Comparison of ENCODE assay signal across 25 cellular contexts in genomic region chr3:88033806-88034205, GRCh38. TPM values are rescaled to one million over a fixed set of nuclear protein-coding genes. Genes with fewer than 3 reads are reported as not detected.
DNase-seq lines count a peak whose midpoint lies in the region; ATAC-seq, FAIRE-seq and TF ChIP-seq lines count a peak whose summit lies in the region.
"Had no signal": no experiment of that assay in that cellular context is flagged by ENCODE, and none has a peak within 500 bp of the region (broad histone marks: within the 10 kb centered on the region; RNA-seq: fewer than 3 reads in every experiment).

No MANE protein-coding gene starts in this region.

- H3K9me2 ChIP-seq in PC-3 (replicated peaks; ENCODE audit: low read length), result no peaks in the 10 kb centered on the region

- H3K4me1 ChIP-seq in ACC112 (ENCODE audit: control insufficient read depth, insufficient read depth, low read length, unreplicated experiment) (peaks cover 17% of the 10 kb centered on the region), PC-3 (ENCODE audit: insufficient read depth, low read length) (peaks cover 9% of the 10 kb centered on the region), keratinocyte (ENCODE audit: control insufficient read depth, extremely low read depth, insufficient read depth, low read length) (peaks cover 7% of the 10 kb centered on the region), mammary epithelial cell (ENCODE audit: insufficient read depth, low read length) (peaks cover under 1% of the 10 kb centered on the region), endodermal cell (ENCODE audit: control insufficient read depth, insufficient read depth, low read length) (no peaks in the 10 kb centered on the region)
- H3K4me1 ChIP-seq: lower lobe of right lung had no signal

- CTCF ChIA-PET in PC-3 (lab: Charles Lee) (no interaction called here), mammary epithelial cell (lab: Charles Lee; ENCODE audit: low non-redundant PET) (no interaction called here)

- WGBS in mammary epithelial cell (ENCODE audit: low coverage, missing lambda C conversion rate), result 58% methylated on average over 2 of the region's 2 CpGs
- 86% methylated on average over 2 of the region's 2 CpGs; no CpG with 5 or more reads in 1 of the 2 experiments for WGBS in endodermal cell (ENCODE audit: insufficient coverage in 1 of 2, insufficient read length in 1 of 2), 2 experiments

- H4K20me1 ChIP-seq in PC-3 (ENCODE audit: low read length) (no peaks in the 10 kb centered on the region), keratinocyte (ENCODE audit: control insufficient read depth, extremely low read depth, insufficient read depth, low read length) (no peaks in the 10 kb centered on the region), mammary epithelial cell (ENCODE audit: insufficient read depth, low read length) (no peaks in the 10 kb centered on the region)
- H4K20me1 ChIP-seq: BLaER1 treated with 17β-estradiol and CSF1 and Interleukin-3, amounts not matched to agents 10 nM and 100 nM had no signal

- H3K4me1 Mint-ChIP-seq in endodermal cell, result peaks cover 5% of the 10 kb centered on the region

- H2AFZ ChIP-seq in ACC112 (ENCODE audit: low read length, unreplicated experiment) (peak overlapping the region; percentile 95), PC-3 (ENCODE audit: low read length) (0 out of 2 replicates have a peak overlapping the region, but pooled peaks have one; percentile 4), keratinocyte (ENCODE audit: control insufficient read depth, low read length) (peak overlapping the region; percentile 56), mammary epithelial cell (ENCODE audit: low read depth, low read length) (no peak overlapping the region)

- TF ChIP-seq POLR2A in GM12891 (IDR thresholded peaks at IDR 0.05; ENCODE audit: low read depth, low read length), result no peak

- H3F3A ChIP-seq in PC-3 (ENCODE audit: low read length, unreplicated experiment), result no peaks in the 10 kb centered on the region

- no peak overlapping the region for H3K4me3 ChIP-seq in ACC112 (ENCODE audit: low read depth, low read length)
- H3K4me3 ChIP-seq in PC-3 (ENCODE audit: low read length), result no peak overlapping the region
- no peak overlapping the region for H3K4me3 ChIP-seq in keratinocyte (ENCODE audit: control insufficient read depth in 2 of 3, extremely low read depth in 1 of 3, insufficient read depth in 2 of 3, low read depth in 1 of 3, low read length in 3 of 3)
- H3K4me3 ChIP-seq in mammary epithelial cell (replicated peaks in 1 of 3; ENCODE audit: insufficient read depth in 1 of 3, low read depth in 2 of 3, low read length in 3 of 3), result no peak overlapping the region
- H3K4me3 ChIP-seq in endodermal cell (ENCODE audit: low read length), result no peak overlapping the region
- H3K4me3 ChIP-seq: BLaER1 treated with 17β-estradiol and CSF1 and Interleukin-3, amounts not matched to agents 10 nM and 100 nM; heart left ventricle; lower lobe of right lung; mucosa of descending colon; transverse colon had no signal

- H3K79me2 ChIP-seq in ACC112 (ENCODE audit: control insufficient read depth, insufficient read depth, low read length, unreplicated experiment), result no peaks in the 10 kb centered on the region
- no peaks in the 10 kb centered on the region for H3K79me2 ChIP-seq in PC-3 (ENCODE audit: low read length)
- no peaks in the 10 kb centered on the region for H3K79me2 ChIP-seq in keratinocyte (ENCODE audit: control insufficient read depth, insufficient read depth, low read length)
- H3K79me2 ChIP-seq in mammary epithelial cell (ENCODE audit: insufficient read depth, low read length), result no peaks in the 10 kb centered on the region

- no peak overlapping the region for H3K4me3 Mint-ChIP-seq in endodermal cell
- H3K4me3 Mint-ChIP-seq: activated T-cell treated with anti-CD3 and anti-CD28 coated beads, Interleukin-2, amount 50 U/mL, for 4 hours had no signal

- in situ Hi-C loops in mammary epithelial cell (cut with MboI; ENCODE audit: low sequenced_read_pairs in 2 of 2), result no loop called here

- H3K27ac ChIP-seq in ACC112 (ENCODE audit: low read depth, low read length) (no peak overlapping the region), PC-3 (ENCODE audit: low read length) (no peak overlapping the region), keratinocyte (ENCODE audit: control insufficient read depth, insufficient read depth, low read length) (no peak overlapping the region), mammary epithelial cell (ENCODE audit: insufficient read depth, low read depth, low read length) (no peak overlapping the region), endodermal cell (ENCODE audit: low read depth, low read length) (no peak overlapping the region)
- H3K27ac ChIP-seq: BLaER1 treated with 17β-estradiol and CSF1 and Interleukin-3, amounts not matched to agents 10 nM and 100 nM; brain microvascular endothelial cell; heart left ventricle; lower lobe of right lung; transverse colon; WERI-Rb-1 had no signal

- POLR2A ChIA-PET in PC-3 (lab: Charles Lee; ENCODE audit: unreplicated experiment), result no interaction called here

- H3K36me3 ChIP-seq in ACC112 (ENCODE audit: insufficient read depth, low read length) (no peaks in the 10 kb centered on the region), PC-3 (ENCODE audit: low read depth, low read length) (no peaks in the 10 kb centered on the region), keratinocyte (ENCODE audit: control insufficient read depth in 2 of 2, extremely low read depth in 1 of 2, insufficient read depth in 2 of 2, low read length in 2 of 2) (no peaks in the 10 kb centered on the region), mammary epithelial cell (ENCODE audit: insufficient read depth, low read length) (no peaks in the 10 kb centered on the region), endodermal cell (ENCODE audit: control insufficient read depth, insufficient read depth, low read length) (no peaks in the 10 kb centered on the region)
- H3K36me3 ChIP-seq: BLaER1 treated with 17β-estradiol and CSF1 and Interleukin-3, amounts not matched to agents 10 nM and 100 nM; brain microvascular endothelial cell; heart left ventricle; lower lobe of right lung; transverse colon; WERI-Rb-1 had no signal

- no peaks in the 10 kb centered on the region for H3K9me1 ChIP-seq in keratinocyte (ENCODE audit: control insufficient read depth, extremely low read depth, insufficient read depth, low read length)

- TF ChIP-seq CTCF in PC-3 (conservative IDR thresholded peaks at IDR 0.05; ENCODE audit: low read depth, low read length) (no peak), keratinocyte (optimal IDR thresholded peaks at IDR 0.05 in 1 of 3, IDR thresholded peaks at IDR 0.05 in 1 of 3, conservative IDR thresholded peaks at IDR 0.05 in 1 of 3; ENCODE audit: extremely low read depth in 1 of 3, insufficient read depth in 2 of 3, low read length in 3 of 3) (no peak), mammary epithelial cell (conservative IDR thresholded peaks at IDR 0.05 in 1 of 2, IDR thresholded peaks at IDR 0.05 in 1 of 2; ENCODE audit: extremely low read depth in 1 of 2, insufficient read depth in 1 of 2, low read depth in 1 of 2, low read length in 2 of 2) (no peak), endodermal cell (conservative IDR thresholded peaks at IDR 0.05) (no peak)

- no TSS peak for BruUV-seq in PC-3 (replicated peaks; lab: Mats Ljungman, UMichigan)
- BruUV-seq in mammary epithelial cell (replicated peaks; lab: Mats Ljungman, UMichigan), result no TSS peak

- DNase-seq in GM12891 (ENCODE audit: insufficient read length, low spot score) (no peak), PC-3 (no peak), keratinocyte (ENCODE audit: low read depth, low spot score) (no peak), mammary epithelial cell (no peak), endodermal cell (no peak)
- DNase-seq: activated CD4-positive, alpha-beta T cell treated with anti-CD3 and anti-CD28 coated beads for 48 hours; activated T-cell treated with anti-CD3 and anti-CD28 coated beads, Interleukin-2, amount 50 U/mL, for 4 hours; brain microvascular endothelial cell; EL; H7; heart left ventricle; IMR-90; kidney glomerular epithelial cell; lower lobe of right lung; mucosa of descending colon; NCI-H1417 treated with DMSO at 0.1 percent for 48 hours; NCI-H774; right cardiac atrium; stimulated activated CD4-positive, alpha-beta T cell treated with anti-CD3 and anti-CD28 coated beads, Interleukin-4, amount 100 ng/mL, for 1 hour; transverse colon; WERI-Rb-1 had no signal

- dilution Hi-C loops in keratinocyte (cut with MboI; ENCODE audit: extremely low pct_ligation_motif_present, low sequenced_read_pairs), result no loop called here
- dilution Hi-C loops in mammary epithelial cell (cut with HindIII; ENCODE audit: low sequenced_read_pairs), result no loop called here

- H3K9ac ChIP-seq in PC-3 (ENCODE audit: low read length) (no peak overlapping the region), keratinocyte (ENCODE audit: control insufficient read depth, extremely low read depth, insufficient read depth, low read length) (no peak overlapping the region), mammary epithelial cell (ENCODE audit: insufficient read depth, low read length) (no peak overlapping the region), endodermal cell (ENCODE audit: extremely low read depth, low read length, poor library complexity, severe bottlenecking) (no peak overlapping the region)
- H3K9ac ChIP-seq: BLaER1 treated with 17β-estradiol and CSF1 and Interleukin-3, amounts not matched to agents 10 nM and 100 nM had no signal

- intact Hi-C loops in PC-3 (cut with micrococcal nuclease) (loop anchor here (1.0 to 5.0 kb wide), 3 partner anchors 25 to 78 kb away; partner anchors contain the start of genes CGGBP1 and ZNF654), mammary epithelial cell (cut with micrococcal nuclease) (loop anchor here (2.0 kb wide), 1 partner anchor 25 kb away; the partner anchor contains the start of genes CGGBP1 and ZNF654)

- no peak overlapping the region for H3K27ac Mint-ChIP-seq in endodermal cell

- no peaks in the 10 kb centered on the region for H3K36me3 Mint-ChIP-seq in endodermal cell (ENCODE audit: low read depth)

- H3K9me3 ChIP-seq in PC-3 (ENCODE audit: low read length) (no peaks in the 10 kb centered on the region), keratinocyte (ENCODE audit: control insufficient read depth, low read depth, low read length) (no peaks in the 10 kb centered on the region), mammary epithelial cell (replicated peaks; ENCODE audit: insufficient read depth, low read length) (no peaks in the 10 kb centered on the region), endodermal cell (ENCODE audit: control insufficient read depth, low read length) (peaks cover 2% of the 10 kb centered on the region)
- H3K9me3 ChIP-seq: heart left ventricle, lower lobe of right lung, mucosa of descending colon, transverse colon had no signal

- no peaks in the 10 kb centered on the region for H3K27me3 Mint-ChIP-seq in endodermal cell (ENCODE audit: insufficient read depth)

- H3K9me3 Mint-ChIP-seq in endodermal cell, result peaks cover 3% of the 10 kb centered on the region
- H3K9me3 Mint-ChIP-seq: activated T-cell treated with anti-CD3 and anti-CD28 coated beads, Interleukin-2, amount 50 U/mL, for 4 hours had no signal

- H3K4me2 ChIP-seq in PC-3 (ENCODE audit: low read length) (no peak overlapping the region), keratinocyte (ENCODE audit: control insufficient read depth, extremely low read depth, insufficient read depth, low read depth, low read length) (no peak overlapping the region), mammary epithelial cell (ENCODE audit: insufficient read depth, low read depth, low read length) (no peak overlapping the region)

- H3K27me3 ChIP-seq in ACC112 (ENCODE audit: insufficient read depth, low read length) (no peaks in the 10 kb centered on the region), PC-3 (ENCODE audit: low read length) (no peaks in the 10 kb centered on the region), keratinocyte (ENCODE audit: control insufficient read depth, extremely low read depth, insufficient read depth, low read length) (no peaks in the 10 kb centered on the region), mammary epithelial cell (ENCODE audit: insufficient read depth, low read length) (no peaks in the 10 kb centered on the region), endodermal cell (ENCODE audit: control insufficient read depth, insufficient read depth, low read length, poor library complexity, severe bottlenecking) (no peaks in the 10 kb centered on the region)
- H3K27me3 ChIP-seq: BLaER1 treated with 17β-estradiol and CSF1 and Interleukin-3, amounts not matched to agents 10 nM and 100 nM; brain microvascular endothelial cell; heart left ventricle; transverse colon had no signal

- FAIRE-seq in GM12891 (lab: Jason Lieb, UNC) (peak; percentile 31), keratinocyte (lab: Jason Lieb, UNC) (no peak)

- ATAC-seq in PC-3 (no peak), HG03095 (IDR thresholded peaks at IDR 0.05; ENCODE audit: unreplicated experiment) (no peak), GM21423 (IDR thresholded peaks at IDR 0.05; ENCODE audit: unreplicated experiment) (no peak)
- ATAC-seq: activated T-cell treated with anti-CD3 and anti-CD28 coated beads, Interleukin-2, amount 50 U/mL, for 4 hours; heart left ventricle; mucosa of descending colon; right cardiac atrium had no signal

RNA-seq across cellular contexts. Expression of gene CGGBP1, which starts 25.0 kb away (rescaled TPM):
- polyA plus RNA-seq in GM12891 (2012; ENCODE audit: low read depth, missing spikeins), result 25.1 TPM
- total RNA-seq in PC-3 (2014; rRNA removed) (27.0 and 37.1 TPM in 2 replicates), mammary epithelial cell (10 to 100 TPM; 43.3 to 61.9 TPM), endodermal cell (10 to 100 TPM; 81.5 to 96.3 TPM)
- polyA plus RNA-seq in keratinocyte (25.2 to 43.3 TPM (median 43.0 TPM) in 3 replicates), mammary epithelial cell (37.0 TPM)
- polyA plus RNA-seq in keratinocyte (2011; ENCODE audit: low read depth), result 12.6 TPM
- 25.1 and 45.6 TPM in 2 replicates for polyA plus RNA-seq in keratinocyte (2011; cell fraction: cytosol; rRNA removed)
- 39.7 and 50.9 TPM in 2 replicates for polyA plus RNA-seq in keratinocyte (2011; cell fraction: nucleus; rRNA removed)
- polyA plus RNA-seq in keratinocyte (2012; ENCODE audit: low replicate concordance), result 21.3 and 30.2 TPM in 2 replicates
- polyA minus RNA-seq in keratinocyte (33.6 to 51.9 TPM (median 34.6 TPM) in 3 replicates), mammary epithelial cell (85.4 TPM)
- polyA minus RNA-seq in keratinocyte (2011; cell fraction: cytosol; rRNA and poly(A)+ RNA removed), result 21.7 TPM
- polyA minus RNA-seq in keratinocyte (2011; cell fraction: nucleus; rRNA and poly(A)+ RNA removed), result 11.8 and 21.0 TPM in 2 replicates
- 108 TPM for polyA plus RNA-seq in endodermal cell (2013, experiment 1 of 2)
- polyA plus RNA-seq in endodermal cell (2013, experiment 2 of 2), result 98.1 TPM

RNA-seq across cellular contexts. Expression of gene ZNF654, which starts 25.2 kb away (rescaled TPM):
- 5.9 TPM for polyA plus RNA-seq in GM12891 (2012; ENCODE audit: low read depth, missing spikeins)
- total RNA-seq in PC-3 (2014; rRNA removed) (5.0 and 6.9 TPM in 2 replicates), mammary epithelial cell (10 to 100 TPM; 18.6 to 20.3 TPM), endodermal cell (10 to 100 TPM in 1 of 2 donors, 1 to 10 TPM in 1; 7.3 to 10.6 TPM)
- polyA plus RNA-seq in keratinocyte (3.5 to 8.2 TPM (median 4.1 TPM) in 3 replicates), mammary epithelial cell (3.3 TPM)
- 5.3 TPM for polyA plus RNA-seq in keratinocyte (2011; ENCODE audit: low read depth)
- 3.5 and 7.1 TPM in 2 replicates for polyA plus RNA-seq in keratinocyte (2011; cell fraction: cytosol; rRNA removed)
- 9.9 and 12.8 TPM in 2 replicates for polyA plus RNA-seq in keratinocyte (2011; cell fraction: nucleus; rRNA removed)
- polyA plus RNA-seq in keratinocyte (2012; ENCODE audit: low replicate concordance), result 5.3 and 8.6 TPM in 2 replicates
- polyA minus RNA-seq in keratinocyte (1.3 to 10.5 TPM (median 2.9 TPM) in 3 replicates), mammary epithelial cell (18.3 TPM)
- 3.8 TPM for polyA minus RNA-seq in keratinocyte (2011; cell fraction: cytosol; rRNA and poly(A)+ RNA removed)
- 9.0 and 18.2 TPM in 2 replicates for polyA minus RNA-seq in keratinocyte (2011; cell fraction: nucleus; rRNA and poly(A)+ RNA removed)
- 8.5 TPM for polyA plus RNA-seq in endodermal cell (2013, experiment 1 of 2)
- polyA plus RNA-seq in endodermal cell (2013, experiment 2 of 2), result 8.2 TPM
